ENCODE assay signal across 1 cellular context in the genomic region with DNA sequence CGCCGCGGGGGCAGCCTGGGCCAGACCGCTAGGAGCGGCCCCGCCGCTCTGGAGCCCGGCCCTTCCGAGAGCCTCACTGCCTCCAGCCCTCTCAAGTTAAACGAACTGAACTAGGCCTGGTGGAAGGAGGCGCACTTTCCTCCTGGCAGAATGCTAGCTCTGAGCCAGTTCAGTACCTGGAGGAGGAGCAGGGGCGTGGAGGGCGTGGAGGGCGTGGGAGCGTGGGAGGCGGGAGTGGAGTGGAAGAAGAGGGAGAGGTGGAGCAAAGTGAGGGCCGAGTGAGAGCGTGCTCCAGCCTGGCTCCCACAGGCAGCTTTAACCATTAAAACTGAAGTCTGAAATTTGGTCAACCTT.
TF ChIP-seq lines count a peak whose summit lies in the region.

No MANE protein-coding gene starts in this region.

TF ChIP-seq in H1, 55 proteins besides CTCF, POLR2A, EP300 and RAD21:
- TF ChIP-seq MAX (IDR thresholded peaks at IDR 0.05) (no peak), PHF8 (conservative IDR thresholded peaks at IDR 0.05; ENCODE audit: low read depth, low read length) (no peak), SP1 (IDR thresholded peaks at IDR 0.05; ENCODE audit: low read depth, low read length) (no peak), ZNF274 (IDR thresholded peaks at IDR 0.05; ENCODE audit: borderline replicate concordance, extremely low read depth, low read length) (no peak), YY1 (IDR thresholded peaks at IDR 0.05; ENCODE audit: low read depth, low read length) (no peak), CBX5 (IDR thresholded peaks at IDR 0.05; ENCODE audit: low read depth, low read length) (no peak), POU5F1 (IDR thresholded peaks at IDR 0.05; ENCODE audit: low read depth, low read length) (no peak), SIN3A (conservative IDR thresholded peaks at IDR 0.05 in 1 of 2, IDR thresholded peaks at IDR 0.05 in 1 of 2; ENCODE audit: low read depth in 1 of 2, low read length in 2 of 2) (no peak), FOSL1 (IDR thresholded peaks at IDR 0.05; ENCODE audit: insufficient read depth, low read depth, low read length) (no peak), BCL11A (IDR thresholded peaks at IDR 0.05; ENCODE audit: low read depth in 2 of 2, low read length in 2 of 2) (no peak), CREB1 (IDR thresholded peaks at IDR 0.05) (no peak)
- TF ChIP-seq, protein P1, sequence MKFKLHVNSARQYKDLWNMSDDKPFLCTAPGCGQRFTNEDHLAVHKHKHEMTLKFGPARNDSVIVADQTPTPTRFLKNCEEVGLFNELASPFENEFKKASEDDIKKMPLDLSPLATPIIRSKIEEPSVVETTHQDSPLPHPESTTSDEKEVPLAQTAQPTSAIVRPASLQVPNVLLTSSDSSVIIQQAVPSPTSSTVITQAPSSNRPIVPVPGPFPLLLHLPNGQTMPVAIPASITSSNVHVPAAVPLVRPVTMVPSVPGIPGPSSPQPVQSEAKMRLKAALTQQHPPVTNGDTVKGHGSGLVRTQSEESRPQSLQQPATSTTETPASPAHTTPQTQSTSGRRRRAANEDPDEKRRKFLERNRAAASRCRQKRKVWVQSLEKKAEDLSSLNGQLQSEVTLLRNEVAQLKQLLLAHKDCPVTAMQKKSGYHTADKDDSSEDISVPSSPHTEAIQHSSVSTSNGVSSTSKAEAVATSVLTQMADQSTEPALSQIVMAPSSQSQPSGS (IDR thresholded peaks at IDR 0.05; ENCODE audit: low read length) = no peak
- TF ChIP-seq, protein P2, sequence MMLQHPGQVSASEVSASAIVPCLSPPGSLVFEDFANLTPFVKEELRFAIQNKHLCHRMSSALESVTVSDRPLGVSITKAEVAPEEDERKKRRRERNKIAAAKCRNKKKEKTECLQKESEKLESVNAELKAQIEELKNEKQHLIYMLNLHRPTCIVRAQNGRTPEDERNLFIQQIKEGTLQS (IDR thresholded peaks at IDR 0.05; ENCODE audit: insufficient read depth, low read depth, low read length) = no peak
